17 cellular contexts compared by ENCODE assay signal in genomic region chr20:10209091-10209490, GRCh38. TPM values are rescaled to one million over a fixed set of nuclear protein-coding genes. Genes with fewer than 3 reads are reported as not detected.
A peak's percentile ranks its signal among the peaks of the same experiment; 100 is the strongest.
DNase-seq lines count a peak whose midpoint lies in the region.
"Had no signal": no experiment of that assay in that cellular context is flagged by ENCODE, and none has a peak within 500 bp of the region (broad histone marks: within the 10 kb centered on the region; RNA-seq: fewer than 3 reads in every experiment).

No MANE protein-coding gene starts in this region.

- DNase-seq in AG08395 (ENCODE audit: low spot score) = peak; percentile 25
- peak; percentile 44 for DNase-seq in H4 (ENCODE audit: low spot score)
- DNase-seq in amniotic epithelial cell (ENCODE audit: low read depth) = peak; percentile 44
- DNase-seq in fibroblast of peridontal ligament (ENCODE audit: extremely low read depth) = peak; percentile 87
- DNase-seq in GF-D8 (lab: John Stamatoyannopoulos, UW) = no peak
- no peak for DNase-seq in GOT3 (lab: John Stamatoyannopoulos, UW)
- DNase-seq in activated CD4-positive, alpha-beta T cell treated with anti-CD3 and anti-CD28 coated beads, Interleukin-2, amount 50 U/mL, for 1 hour = no peak
- DNase-seq: 8988T; BE2C; CD4-positive, CD25-positive, alpha-beta regulatory T cell; NCI-H1417; NCI-H1694 treated with DMSO at 0.1 percent for 48 hours; NCI-H2081 treated with DMSO at 0.1 percent for 48 hours; NCI-H446 treated with DMSO at 0.1 percent for 48 hours; NCI-H526 treated with DMSO at 0.1 percent for 48 hours; Right ventricle myocardium superior had no signal

RNA-seq across cellular contexts. Expression of gene SNAP25, which starts 9.5 kb away (rescaled TPM):
- total RNA-seq in H4 (2014; rRNA removed; shearing (Covaris generic)) = 0.74 and 1.2 TPM in 2 replicates
- total RNA-seq: CD4-positive, CD25-positive, alpha-beta regulatory T cell; MCF 10A; Right ventricle myocardium superior had no signal

Comparison
In these comparisons a context has a peak if more than half of its experiments do, and no peak if none do; other contexts are left out.
1. DNase-seq: peak in AG08395 (single experiment), H4 (single experiment), amniotic epithelial cell (single experiment) and fibroblast of peridontal ligament (single experiment); none in GF-D8 (single experiment), GOT3 (single experiment) and activated CD4-positive, alpha-beta T cell treated with anti-CD3 and anti-CD28 coated beads, Interleukin-2, amount 50 U/mL, for 1 hour (single experiment).